Comparison of ENCODE assay signal across 8 cellular contexts in genomic region chr12:93677195-93678064, GRCh38. TPM values are rescaled to one million over a fixed set of nuclear protein-coding genes. Genes with fewer than 3 reads are reported as not detected.
DNase-seq lines count a peak whose midpoint lies in the region; ATAC-seq and TF ChIP-seq lines count a peak whose summit lies in the region.

TSS of gene CRADD (plus strand) at chr12:93677375.

- intact Hi-C loops in activated CD4-positive, alpha-beta memory T cell treated with anti-CD3 and anti-CD28 coated beads for 36 hours (cut with micrococcal nuclease): loop anchor here (1.0 to 10.0 kb wide), 9 partner anchors 65 to 1283 kb away; partner anchors contain the start of genes EEA1 and NUDT4
- intact Hi-C loops in dorsolateral prefrontal cortex (cut with DNase I): loop anchor here (1.0 to 10.0 kb wide), 10 partner anchors 57 to 1797 kb away; partner anchors contain the start of genes CEP83 (in 1 of the 2), METAP2 (in 1 of the 2), MRPL42 (in 1 of the 2) and SOCS2 (in 1 of the 2)

- H3K36me3 ChIP-seq in liver (ENCODE audit: control insufficient read depth in 4 of 4, insufficient read depth in 3 of 4, low read depth in 1 of 4, low read length in 3 of 4): no peaks in the 10 kb centered on the region

- peak; percentile 51 to 69 for TF ChIP-seq RAD21 in liver (IDR thresholded peaks at IDR 0.05)

- H3K27ac ChIP-seq in dorsolateral prefrontal cortex (peak within 1 kb of the TSS; percentile 78 to 100 (median 96)), liver (ENCODE audit: low read depth in 1 of 2, low read length in 2 of 2) (peak within 1 kb of the TSS; percentile 96 to 99)

- H3K4me1 Mint-ChIP-seq in activated CD4-positive, alpha-beta memory T cell treated with anti-CD3 and anti-CD28 coated beads for 36 hours (ENCODE audit: low read depth): peaks cover 41% of the 10 kb centered on the region

- no peaks in the 10 kb centered on the region for H3K9me3 Mint-ChIP-seq in activated CD4-positive, alpha-beta memory T cell treated with anti-CD3 and anti-CD28 coated beads for 36 hours

- peaks cover 9% of the 10 kb centered on the region for H3K36me3 Mint-ChIP-seq in activated CD4-positive, alpha-beta memory T cell treated with anti-CD3 and anti-CD28 coated beads for 36 hours

- no peaks in the 10 kb centered on the region for H3K9me3 ChIP-seq in liver (ENCODE audit: control insufficient read depth in 4 of 4, low read length in 3 of 4)

- H3K4me1 ChIP-seq in liver (ENCODE audit: control insufficient read depth in 4 of 4, insufficient read depth in 4 of 4, low read length in 3 of 4): peaks cover 0 to 30% (median 20%) of the 10 kb centered on the region in 4 donors

- CTCF ChIA-PET in activated CD4-positive, alpha-beta memory T cell treated with anti-CD3 and anti-CD28 coated beads for 36 hours (lab: Charles Lee): interaction anchor here (0.6 to 1.3 kb wide), 3 partner anchors 398 to 425 kb away, joined by 4 to 12 read pairs (median 8); no protein-coding TSS in a partner anchor

- H3K9ac ChIP-seq in liver (ENCODE audit: low read depth in 1 of 2, low read length in 2 of 2): peak within 1 kb of the TSS; percentile 95 to 98

- H3K27me3 Mint-ChIP-seq in activated CD4-positive, alpha-beta memory T cell treated with anti-CD3 and anti-CD28 coated beads for 36 hours: peaks cover 11% of the 10 kb centered on the region

- H3K27ac Mint-ChIP-seq in activated CD4-positive, alpha-beta memory T cell treated with anti-CD3 and anti-CD28 coated beads for 36 hours: peak within 1 kb of the TSS; percentile 100

- peak; percentile 97 for DNase-seq in CD1c-positive myeloid dendritic cell (ENCODE audit: extremely low spot score)
- peak; percentile 99 for DNase-seq in NCI-H82 (lab: John Stamatoyannopoulos, UW)
- peak; percentile 90 for DNase-seq in activated CD4-positive, alpha-beta memory T cell treated with anti-CD3 and anti-CD28 coated beads for 36 hours
- DNase-seq in dorsolateral prefrontal cortex: peak; percentile 39 to 91 (median 76)
- DNase-seq in stimulated activated CD4-positive, alpha-beta T cell treated with anti-CD3 and anti-CD28 coated beads, Interleukin-4, amount 100 ng/mL, for 24 hours: peak; percentile 88

- peak in 33 of 56 donors; percentile 8 to 61 (median 27) for TF ChIP-seq CTCF in dorsolateral prefrontal cortex (IDR thresholded peaks at IDR 0.05 in 54 of 56, conservative IDR thresholded peaks at IDR 0.05 in 2 of 56; ENCODE audit: low read depth in 1 of 56, partially characterized antibody in 56 of 56)
- peak; percentile 19 for TF ChIP-seq CTCF in liver (IDR thresholded peaks at IDR 0.05; ENCODE audit: low read depth, low read length, missing input control)

- H3K4me3 ChIP-seq in dorsolateral prefrontal cortex (peak within 1 kb of the TSS; percentile 58 to 96 (median 80)), liver (ENCODE audit: low read depth in 1 of 3, low read length in 3 of 3) (peak within 1 kb of the TSS; percentile 67 to 97 (median 77))

- H3K27me3 ChIP-seq in dorsolateral prefrontal cortex: peaks cover 0 to 5% (median 0%) of the 10 kb centered on the region in 45 donors
- no peaks in the 10 kb centered on the region for H3K27me3 ChIP-seq in liver (ENCODE audit: control insufficient read depth in 4 of 4, insufficient read depth in 4 of 4, low read length in 3 of 4)

- under 1% methylated on average over 41 of the region's 41 CpGs for WGBS in liver

- POLR2A ChIA-PET in activated CD4-positive, alpha-beta memory T cell treated with anti-CD3 and anti-CD28 coated beads for 36 hours (lab: Charles Lee): no interaction called here

- ATAC-seq in GM19397 (IDR thresholded peaks at IDR 0.05; ENCODE audit: unreplicated experiment) (peak; percentile 89), HG03571 (IDR thresholded peaks at IDR 0.05; ENCODE audit: unreplicated experiment) (peak; percentile 95)

- peak within 1 kb of the TSS; percentile 93 for H3K4me3 Mint-ChIP-seq in activated CD4-positive, alpha-beta memory T cell treated with anti-CD3 and anti-CD28 coated beads for 36 hours

TF ChIP-seq in liver, 16 proteins besides CTCF, POLR2A, EP300 and RAD21:
- TF ChIP-seq SP1 (IDR thresholded peaks at IDR 0.05) (peak; percentile 60), HNF4A (conservative IDR thresholded peaks at IDR 0.05) (peak; percentile 80 to 81), YY1 (IDR thresholded peaks at IDR 0.05) (peak; percentile 100), ZBTB33 (IDR thresholded peaks at IDR 0.05) (peak; percentile 92), ATF3 (IDR thresholded peaks at IDR 0.05) (peak; percentile 87), MAX (IDR thresholded peaks at IDR 0.05) (peak; percentile 89), EGR1 (IDR thresholded peaks at IDR 0.05; ENCODE audit: low read depth in 2 of 2) (peak; percentile 68 to 74), FOXA2 (IDR thresholded peaks at IDR 0.05) (peak; percentile 81), REST (IDR thresholded peaks at IDR 0.05) (peak; percentile 88), FOXA1 (IDR thresholded peaks at IDR 0.05) (peak; percentile 65), GABPA (IDR thresholded peaks at IDR 0.05 in 1 of 2, conservative IDR thresholded peaks at IDR 0.05 in 1 of 2) (peak; percentile 81 to 92), JUND (IDR thresholded peaks at IDR 0.05) (peak; percentile 29 to 67), HNF4G (IDR thresholded peaks at IDR 0.05) (peak; percentile 39), TAF1 (conservative IDR thresholded peaks at IDR 0.05) (peak; percentile 96), RXRA (IDR thresholded peaks at IDR 0.05) (peak; percentile 61 to 75), NR2F2 (IDR thresholded peaks at IDR 0.05) (peak; percentile 89)
TF ChIP-seq in liver: peak in this region for 16.

RNA-seq across cellular contexts. Expression of gene CRADD, which starts in this region (rescaled TPM):
- total RNA-seq in activated CD4-positive, alpha-beta memory T cell treated with anti-CD3 and anti-CD28 coated beads for 36 hours: 10 to 100 TPM in 1 of 2 experiments, 1 to 10 TPM in 1; 8.9 to 10.4 TPM
- total RNA-seq in dorsolateral prefrontal cortex (10 to 100 TPM; 12.3 to 35.5 (median 22.5) TPM), liver (10 to 100 TPM; 19.4 to 48.9 TPM)
- 10 to 100 TPM; 27.9 to 31.3 TPM for polyA plus RNA-seq in liver

Comparison
In these comparisons a context has a peak if more than half of its experiments do, and no peak if none do; other contexts are left out.
1. Peak in every context shown above with its lines: DNase-seq, ATAC-seq, H3K4me3 ChIP-seq and H3K27ac ChIP-seq.